Comparison of ENCODE assay signal across 10 cellular contexts in the genomic region with DNA sequence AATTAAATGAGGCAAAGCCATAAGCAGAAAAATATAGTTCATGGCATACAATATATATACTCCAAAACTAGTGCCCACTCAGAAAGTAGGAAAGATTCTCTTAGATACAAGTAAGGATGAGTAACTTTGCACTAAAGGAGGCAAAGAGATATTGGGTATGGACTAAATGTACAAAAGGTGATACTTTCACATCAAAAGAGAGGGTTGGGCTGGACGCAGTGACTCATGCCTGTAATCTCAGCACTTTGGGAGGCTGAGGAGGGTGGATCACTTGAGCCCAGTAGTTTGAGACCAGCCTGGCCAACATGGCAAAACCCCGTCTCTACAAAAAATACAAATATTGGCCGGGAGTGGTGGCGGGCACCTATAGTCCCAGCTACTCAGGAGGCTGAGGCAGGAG. TPM values are rescaled to one million over a fixed set of nuclear protein-coding genes. Genes with fewer than 3 reads are reported as not detected.
DNase-seq lines count a peak whose midpoint lies in the region; ATAC-seq and TF ChIP-seq lines count a peak whose summit lies in the region.
"Had no signal": no experiment of that assay in that cellular context is flagged by ENCODE, and none has a peak within 500 bp of the region (broad histone marks: within the 10 kb centered on the region; RNA-seq: fewer than 3 reads in every experiment).

No MANE protein-coding gene starts in this region.

- H3K9me3 Mint-ChIP-seq in activated T-cell treated with anti-CD3 and anti-CD28 coated beads, Interleukin-2, amount 50 U/mL, for 4 hours, result no peaks in the 10 kb centered on the region
- no peaks in the 10 kb centered on the region for H3K9me3 Mint-ChIP-seq in activated naive CD8-positive, alpha-beta T cell treated with anti-CD3 and anti-CD28 coated beads, Interleukin-2, amount 50 U/mL, for 24 hours

- H3K27ac ChIP-seq in liver (ENCODE audit: low read depth in 1 of 2, low read length in 2 of 2), result peak overlapping the region; percentile 21 to 67
- H3K27ac ChIP-seq in thoracic aorta, result peak overlapping the region; percentile 6 to 58

- TF ChIP-seq RAD21 in liver (IDR thresholded peaks at IDR 0.05), result no peak

- DNase-seq in activated T-cell treated with anti-CD3 and anti-CD28 coated beads, Interleukin-2, amount 50 U/mL, for 4 hours, result no peak
- no peak for DNase-seq in activated T-cell treated with anti-CD3 and anti-CD28 coated beads, Interleukin-2, amount 50 U/mL, for 48 hours
- no peak for DNase-seq in activated naive CD8-positive, alpha-beta T cell treated with anti-CD3 and anti-CD28 coated beads, Interleukin-2, amount 50 U/mL, for 24 hours
- DNase-seq in thoracic aorta (ENCODE audit: low spot score), result no peak
- DNase-seq in NCI-H146 (lab: John Stamatoyannopoulos, UW), result no peak
- DNase-seq in NCI-H1105 (lab: John Stamatoyannopoulos, UW), result no peak
- DNase-seq: endodermal cell, SHP77 treated with DMSO at 0.1 percent for 48 hours had no signal

- H3K27me3 ChIP-seq in liver (ENCODE audit: control insufficient read depth in 4 of 4, insufficient read depth in 4 of 4, low read length in 3 of 4) (no peaks in the 10 kb centered on the region), thoracic aorta (replicated peaks; ENCODE audit: insufficient read depth) (no peaks in the 10 kb centered on the region)

- 95% methylated on average over 4 of the region's 4 CpGs for WGBS in liver

- H3K36me3 Mint-ChIP-seq in activated T-cell treated with anti-CD3 and anti-CD28 coated beads, Interleukin-2, amount 50 U/mL, for 4 hours (ENCODE audit: insufficient read depth), result peaks cover 47% of the 10 kb centered on the region
- peaks cover 59% of the 10 kb centered on the region for H3K36me3 Mint-ChIP-seq in activated naive CD8-positive, alpha-beta T cell treated with anti-CD3 and anti-CD28 coated beads, Interleukin-2, amount 50 U/mL, for 24 hours (ENCODE audit: low read depth)

- no peaks in the 10 kb centered on the region for H3K27me3 Mint-ChIP-seq in activated T-cell treated with anti-CD3 and anti-CD28 coated beads, Interleukin-2, amount 50 U/mL, for 4 hours (ENCODE audit: low read depth)
- no peaks in the 10 kb centered on the region for H3K27me3 Mint-ChIP-seq in activated naive CD8-positive, alpha-beta T cell treated with anti-CD3 and anti-CD28 coated beads, Interleukin-2, amount 50 U/mL, for 24 hours

- peaks cover 83% of the 10 kb centered on the region for H3K4me1 Mint-ChIP-seq in activated T-cell treated with anti-CD3 and anti-CD28 coated beads, Interleukin-2, amount 50 U/mL, for 4 hours (ENCODE audit: low read depth)
- H3K4me1 Mint-ChIP-seq in activated naive CD8-positive, alpha-beta T cell treated with anti-CD3 and anti-CD28 coated beads, Interleukin-2, amount 50 U/mL, for 24 hours, result peaks cover 78% of the 10 kb centered on the region

- H3K36me3 ChIP-seq in liver (ENCODE audit: control insufficient read depth in 4 of 4, insufficient read depth in 3 of 4, low read depth in 1 of 4, low read length in 3 of 4) (peaks cover 0 to 8% (median 2%) of the 10 kb centered on the region in 4 donors), thoracic aorta (peaks cover 10% of the 10 kb centered on the region)

- H3K4me1 ChIP-seq in liver (ENCODE audit: control insufficient read depth in 4 of 4, insufficient read depth in 4 of 4, low read length in 3 of 4) (peaks cover 10 to 27% (median 14%) of the 10 kb centered on the region in 4 donors), thoracic aorta (ENCODE audit: control insufficient read depth in 1 of 2, low read depth in 2 of 2) (peaks cover 18 to 37% of the 10 kb centered on the region in 2 donors)

- ATAC-seq in activated T-cell treated with anti-CD3 and anti-CD28 coated beads, Interleukin-2, amount 50 U/mL, for 4 hours, result peak; percentile 51 to 55
- peak; percentile 71 for ATAC-seq in activated naive CD8-positive, alpha-beta T cell treated with anti-CD3 and anti-CD28 coated beads, Interleukin-2, amount 50 U/mL, for 24 hours
- ATAC-seq in thoracic aorta (ENCODE audit: insufficient number of reproducible peaks, low FRiP score, low read depth) (no peak), HG03460 (IDR thresholded peaks at IDR 0.05; ENCODE audit: unreplicated experiment) (no peak)

- no peaks in the 10 kb centered on the region for H3K9me3 ChIP-seq in liver (ENCODE audit: control insufficient read depth in 4 of 4, low read length in 3 of 4)
- no peaks in the 10 kb centered on the region for H3K9me3 ChIP-seq in thoracic aorta

- no peak overlapping the region for H3K9ac ChIP-seq in liver (ENCODE audit: low read depth in 1 of 2, low read length in 2 of 2)

- H3K27ac Mint-ChIP-seq in activated naive CD8-positive, alpha-beta T cell treated with anti-CD3 and anti-CD28 coated beads, Interleukin-2, amount 50 U/mL, for 24 hours, result peak overlapping the region; percentile 84
- H3K27ac Mint-ChIP-seq: endodermal cell had no signal

- TF ChIP-seq CTCF in liver (IDR thresholded peaks at IDR 0.05; ENCODE audit: low read depth, low read length, missing input control) (no peak), thoracic aorta (IDR thresholded peaks at IDR 0.05) (no peak)

- no peak overlapping the region for H3K4me3 ChIP-seq in liver (ENCODE audit: low read depth in 1 of 3, low read length in 3 of 3)
- no peak overlapping the region for H3K4me3 ChIP-seq in thoracic aorta

- no peak overlapping the region for H3K4me3 Mint-ChIP-seq in activated T-cell treated with anti-CD3 and anti-CD28 coated beads, Interleukin-2, amount 50 U/mL, for 4 hours
- no peak overlapping the region for H3K4me3 Mint-ChIP-seq in activated naive CD8-positive, alpha-beta T cell treated with anti-CD3 and anti-CD28 coated beads, Interleukin-2, amount 50 U/mL, for 24 hours
- H3K4me3 Mint-ChIP-seq: endodermal cell had no signal

TF ChIP-seq in liver, 16 proteins besides CTCF, POLR2A, EP300 and RAD21:
- no peak for TF ChIP-seq SP1 (IDR thresholded peaks at IDR 0.05)
- TF ChIP-seq, protein P1, sequence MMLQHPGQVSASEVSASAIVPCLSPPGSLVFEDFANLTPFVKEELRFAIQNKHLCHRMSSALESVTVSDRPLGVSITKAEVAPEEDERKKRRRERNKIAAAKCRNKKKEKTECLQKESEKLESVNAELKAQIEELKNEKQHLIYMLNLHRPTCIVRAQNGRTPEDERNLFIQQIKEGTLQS (IDR thresholded peaks at IDR 0.05), result no peak
TF ChIP-seq in liver: peak in this region for 0.

RNA-seq across cellular contexts. Expression of a gene that starts 6.7 kb away (rescaled TPM):
- total RNA-seq in activated T-cell treated with anti-CD3 and anti-CD28 coated beads, Interleukin-2, amount 50 U/mL, for 4 hours, result 10 to 100 TPM; 21.1 to 23.6 (median 23.6) TPM
- total RNA-seq in liver (10 to 100 TPM in 1 of 2 donors, 1 to 10 TPM in 1; 9.4 to 12.0 TPM), thoracic aorta (10 to 100 TPM; 16.7 to 24.8 TPM)
- 10 to 100 TPM in 1 of 2 donors, 1 to 10 TPM in 1; 9.0 to 12.0 TPM for polyA plus RNA-seq in liver

RNA-seq across cellular contexts. Expression of a gene that starts 6.7 kb away (rescaled TPM):
- 10 to 100 TPM; 23.9 to 29.6 (median 25.8) TPM for total RNA-seq in activated T-cell treated with anti-CD3 and anti-CD28 coated beads, Interleukin-2, amount 50 U/mL, for 4 hours
- total RNA-seq in liver, result 10 to 100 TPM in 1 of 2 donors, 1 to 10 TPM in 1; 5.8 to 11.2 TPM
- polyA plus RNA-seq in liver, result 1 to 10 TPM; 3.4 to 7.2 TPM
- 10 to 100 TPM; 17.6 to 26.2 TPM for total RNA-seq in thoracic aorta

RNA-seq across cellular contexts. Expression of a gene that starts 37.0 kb away (rescaled TPM):
- 1 to 10 TPM; 2.5 to 8.2 (median 6.1) TPM for total RNA-seq in activated T-cell treated with anti-CD3 and anti-CD28 coated beads, Interleukin-2, amount 50 U/mL, for 4 hours
- total RNA-seq in liver, result 1 to 10 TPM; 2.0 to 8.8 TPM
- polyA plus RNA-seq in liver, result 1 to 10 TPM; 3.8 to 5.1 TPM
- 10 to 100 TPM; 44.7 to 51.9 TPM for total RNA-seq in thoracic aorta
- total RNA-seq: endodermal cell had no signal

Comparison
In these comparisons a context has a peak if more than half of its experiments do, and no peak if none do; other contexts are left out.
1. ATAC-seq: peak in activated T-cell treated with anti-CD3 and anti-CD28 coated beads, Interleukin-2, amount 50 U/mL, for 4 hours (2 of 2) and activated naive CD8-positive, alpha-beta T cell treated with anti-CD3 and anti-CD28 coated beads, Interleukin-2, amount 50 U/mL, for 24 hours (single experiment); none in thoracic aorta (single experiment) and HG03460 (single experiment).
2. RNA of a gene that starts 37.0 kb away (total RNA-seq): 44.7 to 51.9 TPM in thoracic aorta; 2.0 to 8.8 TPM in liver and 2.5 to 8.2 TPM in activated T-cell treated with anti-CD3 and anti-CD28 coated beads, Interleukin-2, amount 50 U/mL, for 4 hours; every median in the first group is over 4 times any median in the second.